1 cellular context compared by ENCODE assay signal in genomic region chr2:9525266-9525665, GRCh38.
TF ChIP-seq lines count a peak whose summit lies in the region.

No MANE protein-coding gene starts in this region.

TF ChIP-seq in GM23338, 12 proteins besides CTCF, POLR2A, EP300 and RAD21:
- no peak for TF ChIP-seq ZNF462 (CRISPR knock-in tag; IDR thresholded peaks at IDR 0.05)
- no peak for TF ChIP-seq EZH2 (IDR thresholded peaks at IDR 0.05; ENCODE audit: low read depth, unreplicated experiment)
- TF ChIP-seq ZNF114 (CRISPR knock-in tag; IDR thresholded peaks at IDR 0.05): no peak
- no peak for TF ChIP-seq REST (IDR thresholded peaks at IDR 0.05; ENCODE audit: unreplicated experiment)
- no peak for TF ChIP-seq CREB1 (CRISPR knock-in tag; IDR thresholded peaks at IDR 0.05; ENCODE audit: low read depth)
- TF ChIP-seq NANOG (IDR thresholded peaks at IDR 0.05; ENCODE audit: borderline replicate concordance): no peak
- no peak for TF ChIP-seq JUNB (IDR thresholded peaks at IDR 0.05; ENCODE audit: unreplicated experiment)
- no peak for TF ChIP-seq ZNF331 (CRISPR knock-in tag; IDR thresholded peaks at IDR 0.05; ENCODE audit: low read depth)
- TF ChIP-seq ETS1 (IDR thresholded peaks at IDR 0.05): no peak
